8 cellular contexts compared by ENCODE assay signal in genomic region chr10:113027574-113028392, GRCh38.
DNase-seq lines count a peak whose midpoint lies in the region; ATAC-seq, FAIRE-seq and TF ChIP-seq lines count a peak whose summit lies in the region.

No MANE protein-coding gene starts in this region.

- no peaks in the 10 kb centered on the region for H3K36me3 ChIP-seq in IMR-90 (ENCODE audit: control insufficient read depth, insufficient read depth, low read length)
- no peaks in the 10 kb centered on the region for H3K36me3 ChIP-seq in bronchial epithelial cell (ENCODE audit: control insufficient read depth, insufficient read depth, low read length)

- POLR2A ChIA-PET in IMR-90 (lab: Charles Lee; ENCODE audit: unreplicated experiment), result no interaction called here

- no peak overlapping the region for H3K9ac ChIP-seq in IMR-90 (ENCODE audit: low read depth, low read length)

- H2AK5ac ChIP-seq in IMR-90 (ENCODE audit: low read depth, low read length), result no peak overlapping the region

- H3K4ac ChIP-seq in IMR-90 (ENCODE audit: low read depth, low read length), result peak overlapping the region; percentile 33; the same call in 1 of the 2 replicates

- H3K56ac ChIP-seq in IMR-90 (ENCODE audit: extremely low read depth, insufficient read depth, low read length), result no peak overlapping the region

- no peak overlapping the region for H3K27ac ChIP-seq in IMR-90 (ENCODE audit: insufficient read depth, low read length)

- H2BK15ac ChIP-seq in IMR-90 (ENCODE audit: low read depth, low read length), result no peak overlapping the region

- FAIRE-seq in bronchial epithelial cell (lab: Jason Lieb, UNC), result no peak

- H3K4me3 ChIP-seq in IMR-90 (ENCODE audit: insufficient read depth, low read depth, low read length) (no peak overlapping the region), bronchial epithelial cell (ENCODE audit: low read depth, low read length) (no peak overlapping the region)

- no peak for TF ChIP-seq RAD21 in IMR-90 (IDR thresholded peaks at IDR 0.05; ENCODE audit: low read length)

- intact Hi-C loops in IMR-90 (cut with micrococcal nuclease), result no loop called here

- H3K9me1 ChIP-seq in IMR-90 (ENCODE audit: insufficient read depth, low read length), result peaks cover 19% of the 10 kb centered on the region

- peaks cover 32 to 72% of the 10 kb centered on the region in 2 experiments for H3K79me1 ChIP-seq in IMR-90 (ENCODE audit: low read depth in 1 of 2, low read length in 2 of 2)

- no peak for TF ChIP-seq CTCF in IMR-90 (conservative IDR thresholded peaks at IDR 0.05; ENCODE audit: low read depth, low read length)
- no peak for TF ChIP-seq CTCF in bronchial epithelial cell (IDR thresholded peaks at IDR 0.05; ENCODE audit: insufficient read depth, low read length, severe bottlenecking)

- peak overlapping the region; percentile 37 for H3K4me2 ChIP-seq in IMR-90 (ENCODE audit: low read depth, low read length)

- H3K18ac ChIP-seq in IMR-90 (ENCODE audit: low read depth, low read length), result no peak overlapping the region; the same call in 1 of the 2 replicates

- H3K14ac ChIP-seq in IMR-90 (replicated peaks; ENCODE audit: low read depth, low read length), result peak overlapping the region; percentile 65

- dilution Hi-C loops in IMR-90 (cut with HindIII; ENCODE audit: low sequenced_read_pairs, unreplicated experiment), result no loop called here

- H2BK120ac ChIP-seq in IMR-90 (ENCODE audit: low read depth, low read length), result no peak overlapping the region

- H4K20me1 ChIP-seq in IMR-90 (ENCODE audit: insufficient read depth, low read length), result peaks cover 55% of the 10 kb centered on the region

- H3K27me3 ChIP-seq in IMR-90 (ENCODE audit: control insufficient read depth, insufficient read depth, low read length) (no peaks in the 10 kb centered on the region), bronchial epithelial cell (ENCODE audit: control insufficient read depth, insufficient read depth, low read length) (no peaks in the 10 kb centered on the region)

- H2BK20ac ChIP-seq in IMR-90 (ENCODE audit: low read depth, low read length), result no peak overlapping the region

- WGBS in IMR-90 (ENCODE audit: extremely low coverage in 2 of 2, insufficient read length in 1 of 2), 2 experiments, result no CpG with 5 or more reads among the region's 13 CpGs

- in situ Hi-C loops in IMR-90 (cut with MboI; ENCODE audit: low sequenced_read_pairs), result no loop called here

- H2AFZ ChIP-seq in IMR-90 (replicated peaks; ENCODE audit: low read length, poor library complexity), result peak overlapping the region; percentile 25

- ATAC-seq in IMR-90 (ENCODE audit: low read depth) (peak; percentile 33), HG03039 (IDR thresholded peaks at IDR 0.05; ENCODE audit: unreplicated experiment) (no peak)

- peak overlapping the region in 1 of 2 experiments; percentile 31; a peak in 1 of 4 replicates for H4K8ac ChIP-seq in IMR-90 (ENCODE audit: low read depth in 2 of 2, low read length in 2 of 2)

- H2AK9ac ChIP-seq in IMR-90 (replicated peaks; ENCODE audit: low read depth, low read length, poor library complexity), result no peak overlapping the region

- TF ChIP-seq POLR2A in IMR-90 (IDR thresholded peaks at IDR 0.05; ENCODE audit: low read depth, low read length), result no peak

- H3K4me1 ChIP-seq in IMR-90 (ENCODE audit: control insufficient read depth, insufficient read depth, low read length), result peaks cover 20% of the 10 kb centered on the region

- CTCF ChIA-PET in IMR-90 (lab: Yijun Ruan, JAX), result no interaction called here

- H4K91ac ChIP-seq in IMR-90 (ENCODE audit: insufficient read depth, low read depth, low read length), result no peak overlapping the region; the same call in 1 of the 2 replicates

- H2BK5ac ChIP-seq in IMR-90 (ENCODE audit: low read depth, low read length, poor library complexity, severe bottlenecking), result no peak overlapping the region

- H3K23ac ChIP-seq in IMR-90 (ENCODE audit: low read depth, low read length), result no peak overlapping the region

- BruUV-seq in IMR-90 (replicated peaks; lab: Mats Ljungman, UMichigan), result no TSS peak

- no peak overlapping the region; the same call in 1 of the 2 replicates for H4K5ac ChIP-seq in IMR-90 (ENCODE audit: low read depth, low read length)

- no peaks in the 10 kb centered on the region for H3K9me3 ChIP-seq in IMR-90 (ENCODE audit: control insufficient read depth, insufficient read depth, low read length)

- DNase-seq in IMR-90 (no peak), bronchial epithelial cell (ENCODE audit: low read depth) (peak; percentile 22), iPS-NIHi7 (ENCODE audit: extremely low spot score) (peak; percentile 48), smooth muscle cell of the brain vasculature (ENCODE audit: low read depth, low spot score) (peak; percentile 47), cerebellar nuclear complex (lab: John Stamatoyannopoulos, UW) (no peak), germinal center (ENCODE audit: low spot score) (no peak), hepatic stellate cell (ENCODE audit: low spot score) (no peak)

TF ChIP-seq in IMR-90, 13 proteins besides CTCF, POLR2A, EP300 and RAD21:
- TF ChIP-seq, protein P1, sequence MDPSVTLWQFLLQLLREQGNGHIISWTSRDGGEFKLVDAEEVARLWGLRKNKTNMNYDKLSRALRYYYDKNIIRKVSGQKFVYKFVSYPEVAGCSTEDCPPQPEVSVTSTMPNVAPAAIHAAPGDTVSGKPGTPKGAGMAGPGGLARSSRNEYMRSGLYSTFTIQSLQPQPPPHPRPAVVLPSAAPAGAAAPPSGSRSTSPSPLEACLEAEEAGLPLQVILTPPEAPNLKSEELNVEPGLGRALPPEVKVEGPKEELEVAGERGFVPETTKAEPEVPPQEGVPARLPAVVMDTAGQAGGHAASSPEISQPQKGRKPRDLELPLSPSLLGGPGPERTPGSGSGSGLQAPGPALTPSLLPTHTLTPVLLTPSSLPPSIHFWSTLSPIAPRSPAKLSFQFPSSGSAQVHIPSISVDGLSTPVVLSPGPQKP (IDR thresholded peaks at IDR 0.05; ENCODE audit: borderline replicate concordance, low read depth, low read length), result no peak
- TF ChIP-seq MXI1 (IDR thresholded peaks at IDR 0.05; ENCODE audit: borderline replicate concordance, low read depth, low read length) (no peak), RCOR1 (IDR thresholded peaks at IDR 0.05; ENCODE audit: insufficient replicate concordance, low read length) (no peak), USF2 (IDR thresholded peaks at IDR 0.05; ENCODE audit: low read depth, low read length) (no peak), MAZ (IDR thresholded peaks at IDR 0.05; ENCODE audit: borderline replicate concordance, low read depth, low read length) (no peak), MAFK (IDR thresholded peaks at IDR 0.05; ENCODE audit: low read depth, low read length) (no peak), BHLHE40 (IDR thresholded peaks at IDR 0.05; ENCODE audit: low read depth, low read length) (no peak), CHD1 (IDR thresholded peaks at IDR 0.05; ENCODE audit: low read depth, low read length) (no peak), NFE2L2 (IDR thresholded peaks at IDR 0.05; ENCODE audit: low read depth, low read length) (no peak)
TF ChIP-seq in IMR-90: peak in this region for 0.

Comparison
In these comparisons a context has a peak if more than half of its experiments do, and no peak if none do; other contexts are left out.
1. DNase-seq: peak in bronchial epithelial cell (single experiment), iPS-NIHi7 (single experiment) and smooth muscle cell of the brain vasculature (single experiment); none in IMR-90 (single experiment), cerebellar nuclear complex (0 of 2), germinal center (single experiment) and hepatic stellate cell (single experiment).